Comparison of ENCODE assay signal across 8 cellular contexts in genomic region chr16:67833418-67834241, GRCh38. TPM values are rescaled to one million over a fixed set of nuclear protein-coding genes. Genes with fewer than 3 reads are reported as not detected.
DNase-seq lines count a peak whose midpoint lies in the region; FAIRE-seq and TF ChIP-seq lines count a peak whose summit lies in the region.

No MANE protein-coding gene starts in this region.

- peak overlapping the region; percentile 28 for H3K27ac Mint-ChIP-seq in neural crest cell (ENCODE audit: unreplicated experiment)

- peak overlapping the region; percentile 85 to 92 (median 90) for H3K4me3 ChIP-seq in stomach

- peaks cover 31 to 37% (median 36%) of the 10 kb centered on the region in 4 donors for H3K36me3 ChIP-seq in stomach

- H3K9me3 Mint-ChIP-seq in neural crest cell: no peaks in the 10 kb centered on the region

- no peak for TF ChIP-seq CTCF in neural crest cell (conservative IDR thresholded peaks at IDR 0.05)
- no peak for TF ChIP-seq CTCF in stomach (IDR thresholded peaks at IDR 0.05)

- DNase-seq in ELR (ENCODE audit: low read depth) (peak; percentile 95), H54 (ENCODE audit: insufficient read length, low spot score) (peak; percentile 87), LoVo (ENCODE audit: low spot score) (peak; percentile 90), RPMI8226 (peak; percentile 97), fibroblast of the conjunctiva (ENCODE audit: low read depth) (peak; percentile 76), neural crest cell (ENCODE audit: low read depth, low spot score) (peak; percentile 94), stomach (peak; percentile 95)
- DNase-seq in activated effector memory CD4-positive, alpha-beta T cell treated with Interleukin-2 at 50 U/mL for 16 hours: peak; percentile 88

- H3K4me1 Mint-ChIP-seq in neural crest cell: peaks cover 15% of the 10 kb centered on the region

- no peaks in the 10 kb centered on the region for H3K27me3 ChIP-seq in stomach

- peak overlapping the region; percentile 91 for H3K4me3 Mint-ChIP-seq in neural crest cell

- TF ChIP-seq POLR2A in H54 (IDR thresholded peaks at IDR 0.05; ENCODE audit: low read depth, low read length) (peak; percentile 78), stomach (IDR thresholded peaks at IDR 0.05) (peak in 1 of 4 donors; percentile 67)

- peaks cover 15 to 21% (median 19%) of the 10 kb centered on the region in 4 donors for H3K4me1 ChIP-seq in stomach

- no peaks in the 10 kb centered on the region for H3K27me3 Mint-ChIP-seq in neural crest cell (ENCODE audit: low read depth)

- WGBS in stomach, 5 donors: 0 to 1% (median 0%) methylated on average over 45 to 49 of the region's 49 CpGs

- peak overlapping the region; percentile 31 to 86 (median 83) for H3K27ac ChIP-seq in stomach

- H3K9me3 ChIP-seq in stomach: no peaks in the 10 kb centered on the region

- FAIRE-seq in H54 (lab: Jason Lieb, UNC): peak; percentile 48

- no peak for TF ChIP-seq EP300 in stomach (IDR thresholded peaks at IDR 0.05)

- H3K36me3 Mint-ChIP-seq in neural crest cell (ENCODE audit: low read depth): no peaks in the 10 kb centered on the region

- intact Hi-C loops in stomach (cut with DNase I; ENCODE audit: low total_unique reads): no loop called here

RNA-seq across cellular contexts. Expression of gene THAP11, which starts 8.5 kb away (rescaled TPM):
- total RNA-seq in neural crest cell (46.2 and 46.7 TPM in 2 replicates), stomach (100 to 1,000 TPM in 1 of 5 donors, 10 to 100 TPM in 4; 12.5 to 109 (median 53.9) TPM)
- polyA plus RNA-seq in stomach: 10 to 100 TPM; 15.8 to 25.7 (median 18.7) TPM

RNA-seq across cellular contexts. Expression of gene NUTF2, which starts 13.1 kb away (rescaled TPM):
- 185 and 191 TPM in 2 replicates for total RNA-seq in neural crest cell
- 10 to 100 TPM in 4 of 5 donors, 1 to 10 TPM in 1; 9.3 to 64.7 (median 25.7) TPM for total RNA-seq in stomach
- polyA plus RNA-seq in stomach: 100 to 1,000 TPM in 2 of 3 donors, 10 to 100 TPM in 1; 92.0 to 125 (median 112) TPM

RNA-seq across cellular contexts. Expression of gene CENPT, which starts 13.9 kb away (rescaled TPM):
- 78.2 and 83.5 TPM in 2 replicates for total RNA-seq in neural crest cell
- 10 to 100 TPM; 27.4 to 80.7 (median 71.0) TPM for total RNA-seq in stomach
- polyA plus RNA-seq in stomach: 10 to 100 TPM; 36.8 to 64.8 (median 48.3) TPM

RNA-seq across cellular contexts. Expression of gene TSNAXIP1, which starts 26.9 kb away (rescaled TPM):
- total RNA-seq in neural crest cell (6.6 and 7.5 TPM in 2 replicates), stomach (10 to 100 TPM in 1 of 5 donors, 1 to 10 TPM in 2, under 1 TPM in 1, not detected in 1; 0.45 to 25.7 (median 1.7) TPM)
- polyA plus RNA-seq in stomach: 1 to 10 TPM in 1 of 3 donors, under 1 TPM in 2; 0.46 to 1.2 (median 1.00) TPM

RNA-seq across cellular contexts. Expression of gene RANBP10, which starts 27.3 kb away (rescaled TPM):
- total RNA-seq in neural crest cell (21.7 and 22.1 TPM in 2 replicates), stomach (10 to 100 TPM in 3 of 5 donors, 1 to 10 TPM in 2; 7.8 to 37.3 (median 13.0) TPM)
- polyA plus RNA-seq in stomach: 1 to 10 TPM; 2.9 to 6.9 (median 4.2) TPM

Comparison
In these comparisons a context has a peak if more than half of its experiments do, and no peak if none do; other contexts are left out.
1. Peak in every context shown above with its lines: DNase-seq, H3K4me3 ChIP-seq and H3K27ac ChIP-seq.